Comparison of ENCODE assay signal across 1 cellular context in the genomic region with DNA sequence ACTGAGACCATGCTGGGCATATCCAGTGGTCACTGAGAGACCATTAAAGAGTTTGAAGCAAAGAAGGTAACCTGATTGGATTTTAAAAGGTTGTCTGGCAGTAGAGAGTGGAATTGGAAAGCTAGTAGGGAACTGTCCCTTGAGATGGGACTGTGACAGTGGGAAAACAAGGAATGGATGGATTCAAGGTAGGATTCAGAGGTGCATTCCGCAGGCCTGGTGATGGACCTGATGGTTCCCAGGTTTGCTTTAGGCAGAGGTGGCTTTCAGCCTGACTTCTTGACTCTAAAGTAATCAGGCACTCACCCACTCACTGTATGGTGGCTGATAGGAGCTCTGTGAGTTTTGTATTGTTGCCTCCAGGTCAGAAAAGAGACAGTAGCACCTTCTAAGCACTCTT.
TF ChIP-seq lines count a peak whose summit lies in the region.

No MANE protein-coding gene starts in this region.

TF ChIP-seq in liver, 16 proteins besides CTCF, POLR2A, EP300 and RAD21 (continued from another document):
- TF ChIP-seq, protein P1, sequence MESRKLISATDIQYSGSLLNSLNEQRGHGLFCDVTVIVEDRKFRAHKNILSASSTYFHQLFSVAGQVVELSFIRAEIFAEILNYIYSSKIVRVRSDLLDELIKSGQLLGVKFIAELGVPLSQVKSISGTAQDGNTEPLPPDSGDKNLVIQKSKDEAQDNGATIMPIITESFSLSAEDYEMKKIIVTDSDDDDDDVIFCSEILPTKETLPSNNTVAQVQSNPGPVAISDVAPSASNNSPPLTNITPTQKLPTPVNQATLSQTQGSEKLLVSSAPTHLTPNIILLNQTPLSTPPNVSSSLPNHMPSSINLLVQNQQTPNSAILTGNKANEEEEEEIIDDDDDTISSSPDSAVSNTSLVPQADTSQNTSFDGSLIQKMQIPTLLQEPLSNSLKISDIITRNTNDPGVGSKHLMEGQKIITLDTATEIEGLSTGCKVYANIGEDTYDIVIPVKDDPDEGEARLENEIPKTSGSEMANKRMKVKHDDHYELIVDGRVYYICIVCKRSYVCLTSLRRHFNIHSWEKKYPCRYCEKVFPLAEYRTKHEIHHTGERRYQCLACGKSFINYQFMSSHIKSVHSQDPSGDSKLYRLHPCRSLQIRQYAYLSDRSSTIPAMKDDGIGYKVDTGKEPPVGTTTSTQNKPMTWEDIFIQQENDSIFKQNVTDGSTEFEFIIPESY (IDR thresholded peaks at IDR 0.05) = no peak
